ENCODE assay signal across 10 cellular contexts in the genomic region with DNA sequence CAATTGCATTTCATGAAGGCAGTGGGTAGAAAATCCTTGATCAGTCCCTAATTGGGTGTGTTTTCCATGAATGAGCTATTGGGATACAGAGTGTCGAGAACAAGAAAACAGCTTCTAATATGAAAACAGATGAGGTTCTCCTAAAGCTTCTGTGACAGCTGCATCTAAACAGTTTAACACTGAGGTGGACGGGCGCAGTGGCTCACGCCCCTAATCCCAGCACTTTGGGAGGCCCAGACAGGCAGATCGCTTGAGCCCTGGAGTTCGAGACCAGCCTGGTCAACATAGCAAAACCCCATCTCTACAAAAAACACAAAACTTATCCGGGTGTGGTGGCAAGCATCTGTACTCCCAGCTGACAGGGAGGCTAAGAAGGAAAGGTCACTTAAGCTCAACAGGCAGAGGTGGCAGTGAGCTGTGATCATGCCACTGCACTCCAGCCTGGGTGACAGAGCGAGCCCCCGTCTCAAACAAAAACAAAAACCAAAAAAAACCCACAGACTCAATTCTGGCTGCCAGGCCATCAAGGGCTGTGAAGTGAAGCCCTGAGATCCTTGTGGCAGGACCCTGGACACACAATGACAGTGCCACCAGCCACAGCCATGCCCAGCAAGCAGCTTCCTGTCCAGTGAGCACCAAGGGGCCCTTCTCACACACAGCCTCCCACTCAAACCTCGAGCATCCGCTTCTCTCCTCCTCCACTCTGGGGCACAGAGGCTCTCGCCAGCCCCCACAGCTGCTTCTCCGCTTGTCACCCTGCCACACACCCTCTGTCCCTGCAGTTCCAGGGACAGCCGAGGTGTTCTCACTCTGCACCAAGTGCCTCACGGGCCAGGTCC. TPM values are rescaled to one million over a fixed set of nuclear protein-coding genes. Genes with fewer than 3 reads are reported as not detected.
DNase-seq lines count a peak whose midpoint lies in the region; ATAC-seq lines count a peak whose summit lies in the region.
"Had no signal": no experiment of that assay in that cellular context is flagged by ENCODE, and none has a peak within 500 bp of the region (broad histone marks: within the 10 kb centered on the region; RNA-seq: fewer than 3 reads in every experiment).

No MANE protein-coding gene starts in this region.

- no peaks in the 10 kb centered on the region for H3K36me3 Mint-ChIP-seq in activated CD4-positive, alpha-beta memory T cell treated with anti-CD3 and anti-CD28 coated beads, Interleukin-2, amount 10 ng/mL, durations not matched to agents 7 days and 5 days (ENCODE audit: low read depth)
- peaks cover 10% of the 10 kb centered on the region for H3K36me3 Mint-ChIP-seq in stimulated activated naive CD8-positive, alpha-beta T cell treated with anti-CD3 and anti-CD28 coated beads, Interleukin-15, Interleukin-2, amounts not matched to agents 100 ng/mL and 50 ng/mL, for 24 hours (ENCODE audit: low read depth)

- CTCF ChIA-PET in activated CD4-positive, alpha-beta memory T cell treated with anti-CD3 and anti-CD28 coated beads, Interleukin-2, amount 10 ng/mL, durations not matched to agents 7 days and 5 days (lab: Charles Lee): interaction anchor here (1.4 to 1.6 kb wide), 2 partner anchors 9 to 38 kb away, joined by 3 to 7 read pairs; no protein-coding TSS in a partner anchor

- POLR2A ChIA-PET in activated CD4-positive, alpha-beta memory T cell treated with anti-CD3 and anti-CD28 coated beads, Interleukin-2, amount 10 ng/mL, durations not matched to agents 7 days and 5 days (lab: Charles Lee): interaction anchor here (0.6 to 1.8 kb wide), 10 partner anchors 9 to 74 kb away, joined by 3 to 4 read pairs (median 3); no protein-coding TSS in a partner anchor

- intact Hi-C loops in left ventricle myocardium superior (cut with micrococcal nuclease): no loop called here

- peak; percentile 39 for ATAC-seq in left ventricle myocardium superior

- peak; percentile 32 for DNase-seq in activated naive CD4-positive, alpha-beta T cell treated with Interleukin-2 at 50 U/mL for 16 hours
- DNase-seq in activated naive CD4-positive, alpha-beta T cell (lab: John Stamatoyannopoulos, UW): no peak
- peak; percentile 28 for DNase-seq in activated CD4-positive, alpha-beta memory T cell treated with anti-CD3 and anti-CD28 coated beads, Interleukin-2, amount 10 ng/mL, durations not matched to agents 7 days and 5 days
- DNase-seq in left ventricle myocardium superior: no peak
- DNase-seq in SHP77 (lab: John Stamatoyannopoulos, UW): no peak
- no peak for DNase-seq in NCI-H1694 (lab: John Stamatoyannopoulos, UW)
- DNase-seq in GM19238 (ENCODE audit: insufficient read length, low spot score): no peak
- DNase-seq: hypothalamus, NCI-H226 had no signal

- no peaks in the 10 kb centered on the region for H3K27me3 Mint-ChIP-seq in activated CD4-positive, alpha-beta memory T cell treated with anti-CD3 and anti-CD28 coated beads, Interleukin-2, amount 10 ng/mL, durations not matched to agents 7 days and 5 days
- H3K27me3 Mint-ChIP-seq in stimulated activated naive CD8-positive, alpha-beta T cell treated with anti-CD3 and anti-CD28 coated beads, Interleukin-15, Interleukin-2, amounts not matched to agents 100 ng/mL and 50 ng/mL, for 24 hours: no peaks in the 10 kb centered on the region

- no peaks in the 10 kb centered on the region for H3K9me3 Mint-ChIP-seq in activated CD4-positive, alpha-beta memory T cell treated with anti-CD3 and anti-CD28 coated beads, Interleukin-2, amount 10 ng/mL, durations not matched to agents 7 days and 5 days
- H3K9me3 Mint-ChIP-seq in stimulated activated naive CD8-positive, alpha-beta T cell treated with anti-CD3 and anti-CD28 coated beads, Interleukin-15, Interleukin-2, amounts not matched to agents 100 ng/mL and 50 ng/mL, for 24 hours: no peaks in the 10 kb centered on the region

- H3K27ac Mint-ChIP-seq in activated CD4-positive, alpha-beta memory T cell treated with anti-CD3 and anti-CD28 coated beads, Interleukin-2, amount 10 ng/mL, durations not matched to agents 7 days and 5 days: peak overlapping the region; percentile 59
- H3K27ac Mint-ChIP-seq in stimulated activated naive CD8-positive, alpha-beta T cell treated with anti-CD3 and anti-CD28 coated beads, Interleukin-15, Interleukin-2, amounts not matched to agents 100 ng/mL and 50 ng/mL, for 24 hours: peak overlapping the region; percentile 82

- peaks cover 90% of the 10 kb centered on the region for H3K4me1 Mint-ChIP-seq in activated CD4-positive, alpha-beta memory T cell treated with anti-CD3 and anti-CD28 coated beads, Interleukin-2, amount 10 ng/mL, durations not matched to agents 7 days and 5 days
- H3K4me1 Mint-ChIP-seq in stimulated activated naive CD8-positive, alpha-beta T cell treated with anti-CD3 and anti-CD28 coated beads, Interleukin-15, Interleukin-2, amounts not matched to agents 100 ng/mL and 50 ng/mL, for 24 hours (ENCODE audit: low read depth): peaks cover 99% of the 10 kb centered on the region

- no peak overlapping the region for H3K4me3 Mint-ChIP-seq in activated CD4-positive, alpha-beta memory T cell treated with anti-CD3 and anti-CD28 coated beads, Interleukin-2, amount 10 ng/mL, durations not matched to agents 7 days and 5 days
- peak overlapping the region; percentile 51 for H3K4me3 Mint-ChIP-seq in stimulated activated naive CD8-positive, alpha-beta T cell treated with anti-CD3 and anti-CD28 coated beads, Interleukin-15, Interleukin-2, amounts not matched to agents 100 ng/mL and 50 ng/mL, for 24 hours

RNA-seq across cellular contexts. Expression of gene ANKRD11, which starts 44.0 kb away (rescaled TPM):
- 100 to 1,000 TPM; 199 to 208 TPM for total RNA-seq in activated CD4-positive, alpha-beta memory T cell treated with anti-CD3 and anti-CD28 coated beads, Interleukin-2, amount 10 ng/mL, durations not matched to agents 7 days and 5 days
- total RNA-seq in left ventricle myocardium superior: 75.2 TPM

Comparison
In these comparisons a context has a peak if more than half of its experiments do, and no peak if none do; other contexts are left out.
1. DNase-seq: peak in activated naive CD4-positive, alpha-beta T cell treated with Interleukin-2 at 50 U/mL for 16 hours (single experiment) and activated CD4-positive, alpha-beta memory T cell treated with anti-CD3 and anti-CD28 coated beads, Interleukin-2, amount 10 ng/mL, durations not matched to agents 7 days and 5 days (single experiment); none in activated naive CD4-positive, alpha-beta T cell (0 of 4), left ventricle myocardium superior (single experiment), SHP77 (0 of 2), NCI-H1694 (single experiment) and GM19238 (single experiment).